1 cellular context compared by ENCODE assay signal in genomic region chr15:67784057-67784781, GRCh38.
TF ChIP-seq lines count a peak whose summit lies in the region.

No MANE protein-coding gene starts in this region.

TF ChIP-seq in GM23338, 12 proteins besides CTCF, POLR2A, EP300 and RAD21 (continued from another document):
- no peak for TF ChIP-seq REST (IDR thresholded peaks at IDR 0.05; ENCODE audit: unreplicated experiment)
